ENCODE assay signal across 1 cellular context in genomic region chr2:219461061-219461514, GRCh38.
TF ChIP-seq lines count a peak whose summit lies in the region.

No MANE protein-coding gene starts in this region.

TF ChIP-seq in H1, 55 proteins besides CTCF, POLR2A, EP300 and RAD21:
- TF ChIP-seq GABPA (IDR thresholded peaks at IDR 0.05; ENCODE audit: borderline replicate concordance, insufficient read depth, low read length) = no peak
- TF ChIP-seq MAFK (IDR thresholded peaks at IDR 0.05; ENCODE audit: low read depth, low read length) = no peak
- TF ChIP-seq ATF2 (IDR thresholded peaks at IDR 0.05; ENCODE audit: low read length) = no peak
- TF ChIP-seq HDAC2 (IDR thresholded peaks at IDR 0.05; ENCODE audit: borderline replicate concordance in 1 of 2, low read depth in 2 of 2, low read length in 2 of 2) = no peak
- no peak for TF ChIP-seq RBBP5 (IDR thresholded peaks at IDR 0.05; ENCODE audit: borderline replicate concordance, low read depth, low read length)
- no peak for TF ChIP-seq BACH1 (IDR thresholded peaks at IDR 0.05; ENCODE audit: low read length)
